8 cellular contexts compared by ENCODE assay signal in the genomic region with DNA sequence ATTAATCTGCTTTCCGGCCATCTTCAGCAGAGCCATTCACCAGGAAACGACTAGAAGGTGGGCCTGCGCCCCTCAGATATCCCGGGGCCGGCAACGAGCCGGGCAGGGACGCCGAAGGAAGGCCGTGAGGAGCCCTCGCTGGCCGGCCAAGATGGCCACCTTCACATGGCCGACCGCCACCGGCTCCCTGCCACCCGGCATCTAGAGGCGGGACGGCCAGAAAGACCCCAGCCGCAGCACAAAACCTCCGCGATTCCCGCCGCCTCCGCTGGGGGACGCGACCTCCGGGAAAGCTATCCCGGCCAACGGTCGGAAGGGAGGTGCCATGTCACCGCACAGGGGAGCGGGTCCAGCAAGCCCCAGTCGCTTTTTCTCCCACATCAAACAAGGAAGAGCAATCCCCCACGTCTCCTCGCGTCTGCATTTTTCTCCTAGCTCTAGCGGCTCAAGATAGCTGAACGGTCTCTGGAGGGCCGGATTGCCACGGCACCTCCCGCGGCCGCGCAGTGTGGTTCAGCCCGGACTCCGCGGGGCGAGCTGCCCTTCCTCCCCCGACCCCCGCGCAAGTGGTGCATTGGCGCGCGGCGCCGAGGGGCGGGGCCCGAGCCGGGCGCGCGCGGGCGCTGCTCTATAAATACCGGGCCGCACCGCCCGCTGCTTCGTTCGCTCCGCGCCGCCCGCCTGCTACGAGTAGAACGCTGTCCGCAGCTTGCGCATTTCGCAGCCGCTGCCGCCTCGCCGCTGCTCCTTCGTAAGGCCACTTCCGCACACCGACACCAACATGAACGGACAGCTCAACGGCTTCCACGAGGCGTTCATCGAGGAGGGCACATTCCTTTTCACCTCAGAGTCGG. TPM values are rescaled to one million over a fixed set of nuclear protein-coding genes. Genes with fewer than 3 reads are reported as not detected.
DNase-seq lines count a peak whose midpoint lies in the region; ATAC-seq and TF ChIP-seq lines count a peak whose summit lies in the region.

A gene (plus strand): TSS at position 662 of the 854 bp plus-strand sequence. CDS start 120 bp downstream, at position 782.

- peak; percentile 100 for TF ChIP-seq POLR2A in GM19099 (IDR thresholded peaks at IDR 0.05; ENCODE audit: extremely low read depth, insufficient read length, low read depth)

- peak; percentile 78 for ATAC-seq in HG03432 (IDR thresholded peaks at IDR 0.05; ENCODE audit: unreplicated experiment)

- DNase-seq in Ammon's horn (ENCODE audit: low spot score) (peak; percentile 93), NCI-H460 (ENCODE audit: extremely low read depth, low read depth) (peak; percentile 91), cerebellum (ENCODE audit: low spot score) (peak; percentile 93), kidney tubule cell (ENCODE audit: low spot score) (peak; percentile 93)
- DNase-seq in activated CD4-positive, alpha-beta T cell treated with anti-CD3 and anti-CD28 coated beads for 1 hour = peak; percentile 85
- peak; percentile 76 to 92 (median 84) for DNase-seq in stimulated activated CD4-positive, alpha-beta T cell treated with anti-CD3 and anti-CD28 coated beads, Interleukin-1b, Interleukin-23, amount 100 ng/mL, for 24 hours (ENCODE audit: low read depth in 4 of 4, low spot score in 1 of 4)

RNA-seq across cellular contexts. Expression of the gene that starts here (rescaled TPM):
- 139 and 207 TPM in 2 replicates for total RNA-seq in NCI-H460 (2014; rRNA removed; shearing (Covaris generic))
- polyA plus RNA-seq in NCI-H460 (2014; cell fraction: nucleus; rRNA removed) = 835 and 1,144 TPM in 2 replicates
- 144 TPM for total RNA-seq in cerebellum

Comparison
In these comparisons a context has a peak if more than half of its experiments do, and no peak if none do; other contexts are left out.
1. Peak in every context shown above with its lines: DNase-seq and ATAC-seq.